ENCODE assay signal across 8 cellular contexts in the genomic region with DNA sequence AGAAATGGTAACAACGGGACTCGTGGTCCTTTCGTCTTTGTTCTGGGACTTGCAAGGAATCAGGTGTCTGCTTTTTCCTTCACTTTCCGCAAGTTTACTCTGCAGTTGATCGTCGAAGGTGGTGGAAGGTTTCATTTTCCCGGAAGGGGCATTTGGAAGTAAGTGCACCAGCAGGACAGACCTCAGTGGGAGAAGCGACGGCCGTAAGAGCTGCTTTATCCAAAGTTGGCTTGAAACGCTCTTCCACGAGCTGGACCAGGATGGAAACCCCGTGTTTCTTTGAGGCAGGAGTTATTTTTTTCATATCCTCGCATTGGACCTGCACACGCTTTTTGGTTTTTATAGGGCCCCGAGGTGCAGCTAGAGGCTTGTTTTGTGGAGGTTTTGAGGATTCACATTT. TPM values are rescaled to one million over a fixed set of nuclear protein-coding genes. Genes with fewer than 3 reads are reported as not detected.
DNase-seq lines count a peak whose midpoint lies in the region; ATAC-seq and TF ChIP-seq lines count a peak whose summit lies in the region.

No MANE protein-coding gene starts in this region.

- H3K27ac ChIP-seq in ovary: peak overlapping the region; percentile 54 to 85

- no peaks in the 10 kb centered on the region for H3K27me3 Mint-ChIP-seq in Caco-2 (ENCODE audit: insufficient read depth, unreplicated experiment)

- TSS peak; percentile 79 for BruUV-seq in Caco-2 (replicated peaks; lab: Mats Ljungman, UMichigan)

- 16 to 22% (median 22%) methylated on average over 16 of the region's 16 CpGs for WGBS in ovary, 3 donors

- H3K4me1 ChIP-seq in Caco-2: peaks cover 52% of the 10 kb centered on the region
- peaks cover 36% of the 10 kb centered on the region for H3K4me1 ChIP-seq in ovary (ENCODE audit: insufficient read depth)

- H3K27ac Mint-ChIP-seq in Caco-2 (ENCODE audit: unreplicated experiment): peak overlapping the region; percentile 91

- TF ChIP-seq POLR2A in ovary (IDR thresholded peaks at IDR 0.05): no peak

- no peaks in the 10 kb centered on the region for H3K9me3 Mint-ChIP-seq in Caco-2 (ENCODE audit: unreplicated experiment)

- peak overlapping the region; percentile 97 for H3K4me3 Mint-ChIP-seq in Caco-2 (ENCODE audit: unreplicated experiment)

- CTCF ChIA-PET in Caco-2 (lab: Charles Lee): no interaction called here

- POLR2A ChIA-PET in Caco-2 (lab: Charles Lee): no interaction called here

- no peaks in the 10 kb centered on the region for H3K27me3 ChIP-seq in Caco-2 (replicated peaks; ENCODE audit: control insufficient read depth, insufficient read depth, low read length)
- no peaks in the 10 kb centered on the region for H3K27me3 ChIP-seq in ovary

- H3K4me3 ChIP-seq in Caco-2 (ENCODE audit: low read depth, low read length) (peak overlapping the region; percentile 81), epithelial cell of proximal tubule (ENCODE audit: low read depth, low read length) (peak overlapping the region; percentile 98), ovary (peak overlapping the region; percentile 98)

- intact Hi-C loops in Caco-2 (cut with micrococcal nuclease; ENCODE audit: unreplicated experiment): no loop called here
- intact Hi-C loops in ovary (cut with DNase I): no loop called here

- H3K36me3 Mint-ChIP-seq in Caco-2 (ENCODE audit: insufficient read depth, unreplicated experiment): peaks cover 60% of the 10 kb centered on the region

- H3K36me3 ChIP-seq in Caco-2 (ENCODE audit: control insufficient read depth, insufficient read depth, low read length) (peaks cover 3% of the 10 kb centered on the region), ovary (no peaks in the 10 kb centered on the region)

- H3K9me3 ChIP-seq in Caco-2 (no peaks in the 10 kb centered on the region), ovary (no peaks in the 10 kb centered on the region)

- TF ChIP-seq EP300 in ovary (IDR thresholded peaks at IDR 0.05): no peak

- no peak for TF ChIP-seq CTCF in Caco-2 (IDR thresholded peaks at IDR 0.05; ENCODE audit: insufficient read depth in 1 of 2, low read depth in 1 of 2, low read length in 1 of 2, severe bottlenecking in 1 of 2, unreplicated experiment in 1 of 2)
- no peak for TF ChIP-seq CTCF in epithelial cell of proximal tubule (conservative IDR thresholded peaks at IDR 0.05; ENCODE audit: low read depth, low read length)
- no peak for TF ChIP-seq CTCF in ovary (IDR thresholded peaks at IDR 0.05)

- peaks cover 42% of the 10 kb centered on the region for H3K4me1 Mint-ChIP-seq in Caco-2 (ENCODE audit: low read depth, unreplicated experiment)

- no peak for ATAC-seq in HG02884 (IDR thresholded peaks at IDR 0.05; ENCODE audit: unreplicated experiment)
- ATAC-seq in GM19351 (IDR thresholded peaks at IDR 0.05; ENCODE audit: unreplicated experiment): no peak

- DNase-seq in Caco-2: no peak
- DNase-seq in RPMI7951 (ENCODE audit: low read depth): peak; percentile 26
- no peak for DNase-seq in epithelial cell of proximal tubule (ENCODE audit: low read depth)
- no peak for DNase-seq in ovary
- DNase-seq in 8988T: no peak
- no peak for DNase-seq in T-helper 9 cell

RNA-seq across cellular contexts. Expression of a gene that starts 1.2 kb away (rescaled TPM):
- total RNA-seq in Caco-2 (2022) (197 and 224 TPM in 2 replicates), epithelial cell of proximal tubule (20.0 and 41.9 TPM in 2 replicates), ovary (100 to 1,000 TPM in 5 of 7 donors, 10 to 100 TPM in 2; 19.9 to 161 (median 133) TPM)
- total RNA-seq in RPMI7951 (2014; rRNA removed; shearing (Covaris generic)): 74.1 and 76.9 TPM in 2 replicates
- 100 to 1,000 TPM; 101 to 149 TPM for polyA plus RNA-seq in ovary

RNA-seq across cellular contexts. Expression of a gene that starts 30.7 kb away (rescaled TPM):
- total RNA-seq in Caco-2 (2022) (19.0 and 26.4 TPM in 2 replicates), epithelial cell of proximal tubule (13.2 and 16.7 TPM in 2 replicates), ovary (10 to 100 TPM in 6 of 7 donors, 1 to 10 TPM in 1; 5.5 to 28.1 (median 21.5) TPM)
- total RNA-seq in RPMI7951 (2014; rRNA removed; shearing (Covaris generic)): 7.1 and 7.4 TPM in 2 replicates
- 1 to 10 TPM; 4.2 to 8.6 TPM for polyA plus RNA-seq in ovary
